ENCODE assay signal across 8 cellular contexts in genomic region chr9:131008909-131009618, GRCh38. TPM values are rescaled to one million over a fixed set of nuclear protein-coding genes. Genes with fewer than 3 reads are reported as not detected.
A peak's percentile ranks its signal among the peaks of the same experiment; 100 is the strongest.
DNase-seq lines count a peak whose midpoint lies in the region; ATAC-seq, FAIRE-seq and TF ChIP-seq lines count a peak whose summit lies in the region.

Gene LAMC3 (plus strand): TSS chr9:131009174. CDS start chr9:131009215, 41 bp downstream.

- TF ChIP-seq EP300 in A549 (IDR thresholded peaks at IDR 0.05), result no peak

- intact Hi-C loops in right lobe of liver (cut with DNase I), result no loop called here

- TF ChIP-seq RAD21 in A549 (conservative IDR thresholded peaks at IDR 0.05 in 1 of 2, IDR thresholded peaks at IDR 0.05 in 1 of 2), result peak; percentile 44 to 69; a peak in 4 of 5 replicates

- TF ChIP-seq POLR2A in A549 (IDR thresholded peaks at IDR 0.05; ENCODE audit: low read length), result no peak
- TF ChIP-seq POLR2A in right lobe of liver (IDR thresholded peaks at IDR 0.05), result no peak

- peaks cover 4% of the 10 kb centered on the region; the same call in 1 of the 3 replicates for H3K4me1 ChIP-seq in A549
- H3K4me1 ChIP-seq in right lobe of liver, result no peaks in the 10 kb centered on the region

- peak within 1 kb of the TSS; percentile 54 for H3K4me3 ChIP-seq in A549
- H3K4me3 ChIP-seq in right lobe of liver, result peak within 1 kb of the TSS in 1 of 3 donors; percentile 10

- CTCF ChIA-PET in A549 (lab: Yijun Ruan, JAX) (interaction anchor here (1.2 to 19.3 kb wide), 6 partner anchors 12 to 327 kb away, joined by 3 to 286 read pairs (median 35); no protein-coding TSS in a partner anchor), HEK293T (lab: Yijun Ruan, JAX) (interaction anchor here (1.0 kb wide), 1 partner anchor 139 kb away, joined by 3 read pairs; no protein-coding TSS in a partner anchor)

- POLR2A ChIA-PET in A549 (lab: Yijun Ruan, JAX) (no interaction called here), HEK293T (lab: Yijun Ruan, JAX) (no interaction called here)

- H3K9me3 ChIP-seq in A549 (no peaks in the 10 kb centered on the region), right lobe of liver (no peaks in the 10 kb centered on the region)

- H3K27ac ChIP-seq in A549 (peak within 1 kb of the TSS; percentile 56 to 82; a peak in 5 of 6 replicates), right lobe of liver (no peak within 1 kb of the TSS)

- H3K27me3 ChIP-seq in right lobe of liver, result peaks cover 0 to 7% of the 10 kb centered on the region in 2 donors

- peak within 1 kb of the TSS; percentile 91 for H3K4me2 ChIP-seq in A549

- FAIRE-seq in A549 (lab: Jason Lieb, UNC), result no peak

- WGBS in A549 (ENCODE audit: missing lambda C conversion rate), result 38% methylated on average over 24 of the region's 88 CpGs
- 5% methylated on average over 4 of the region's 88 CpGs for WGBS in right lobe of liver (ENCODE audit: insufficient coverage, low coverage, low lambda C conversion rate, missing lambda C conversion rate)

- ATAC-seq in A549, result peak; percentile 82 to 87
- ATAC-seq in right lobe of liver, result peak in 3 of 4 donors; percentile 19 to 23 (median 23)
- no peak for ATAC-seq in HG02798 (IDR thresholded peaks at IDR 0.05; ENCODE audit: poor library complexity, unreplicated experiment)

- H3K36me3 ChIP-seq in right lobe of liver, result no peaks in the 10 kb centered on the region

- TF ChIP-seq CTCF in A549 (IDR thresholded peaks at IDR 0.05), result peak; percentile 50
- peak in 2 of 4 donors; percentile 17 to 30 for TF ChIP-seq CTCF in right lobe of liver (IDR thresholded peaks at IDR 0.05)

- peak; percentile 52 to 65 for DNase-seq in A549 (ENCODE audit: low read depth in 1 of 2, low spot score in 1 of 2)
- DNase-seq in HEK293T (ENCODE audit: extremely low spot score), result peak; percentile 71
- peak; percentile 67 for DNase-seq in astrocyte of the hippocampus (ENCODE audit: low read depth, low spot score)
- DNase-seq in right lobe of liver, result peak in 1 of 3 donors; percentile 15
- no peak for DNase-seq in GM19240 (ENCODE audit: insufficient read length, low spot score)
- no peak for DNase-seq in stimulated activated CD4-positive, alpha-beta T cell treated with anti-CD3 and anti-CD28 coated beads, Interleukin-4, amount 100 ng/mL, for 1 hour
- no peak for DNase-seq in T-helper 1 cell

TF ChIP-seq in A549, 52 proteins besides CTCF, POLR2A, EP300 and RAD21 (continues in another document):
- TF ChIP-seq HOXB5 (CRISPR knock-in tag; IDR thresholded peaks at IDR 0.05) (0 out of 2 replicates have a peak, but pooled peaks have one; percentile 51), HMGXB4 (CRISPR knock-in tag; IDR thresholded peaks at IDR 0.05; ENCODE audit: borderline replicate concordance) (0 out of 2 replicates have a peak, but pooled peaks have one; percentile 35), BCL3 (IDR thresholded peaks at IDR 0.05) (no peak), PBX3 (IDR thresholded peaks at IDR 0.05) (no peak), NPAS2 (CRISPR knock-in tag; IDR thresholded peaks at IDR 0.05; ENCODE audit: borderline replicate concordance) (peak; percentile 21; the same call in 1 of the 2 replicates), HEYL (CRISPR knock-in tag; IDR thresholded peaks at IDR 0.05) (no peak)

TF ChIP-seq in HEK293T, 16 proteins besides CTCF, POLR2A, EP300 and RAD21:
- TF ChIP-seq SP1 (IDR thresholded peaks at IDR 0.05), result no peak
- TF ChIP-seq ARNT (IDR thresholded peaks at IDR 0.05), result 0 out of 2 replicates have a peak, but pooled peaks have one; percentile 16
- peak; percentile 40; the same call in 1 of the 2 replicates for TF ChIP-seq FOXM1 (IDR thresholded peaks at IDR 0.05; ENCODE audit: borderline replicate concordance)
TF ChIP-seq in HEK293T: peak in this region for 2.

RNA-seq across cellular contexts. Expression of gene LAMC3, which starts in this region (rescaled TPM):
- 1.0 TPM in 2 replicates for polyA plus RNA-seq in A549 (2011; rRNA removed)
- polyA plus RNA-seq in A549 (2012; cell fraction: cytosol; rRNA removed), result 2.7 and 3.3 TPM in 2 replicates
- 14.3 and 18.2 TPM in 2 replicates for polyA plus RNA-seq in A549 (2012; cell fraction: nucleus; rRNA removed)
- 1.5 TPM in 3 replicates for polyA plus RNA-seq in A549 (2017; fragmentation: RNase III; extraction: RNeasy Plus Mini Kit Qiagen cat#74134 plus additional on column Dnase treatment)
- polyA minus RNA-seq in A549 (2011; rRNA and poly(A)+ RNA removed), result 0.41 and 0.73 TPM in 2 replicates
- 10 to 100 TPM in 1 of 6 experiments, 1 to 10 TPM in 5; 2.7 to 14.3 (median 3.7) TPM for total RNA-seq in right lobe of liver

Comparison
In these comparisons a context has a peak if more than half of its experiments do, and no peak if none do; other contexts are left out.
1. DNase-seq: peak in A549 (2 of 2), HEK293T (single experiment) and astrocyte of the hippocampus (single experiment); none in GM19240 (single experiment), stimulated activated CD4-positive, alpha-beta T cell treated with anti-CD3 and anti-CD28 coated beads, Interleukin-4, amount 100 ng/mL, for 1 hour (single experiment) and T-helper 1 cell (0 of 5).
2. H3K27ac ChIP-seq: peak in A549 (2 of 2); none in right lobe of liver (0 of 3).